1 cellular context compared by ENCODE assay signal in genomic region chr17:50398672-50399071, GRCh38.
A peak's percentile ranks its signal among the peaks of the same experiment; 100 is the strongest.
TF ChIP-seq lines count a peak whose summit lies in the region.

No MANE protein-coding gene starts in this region.

TF ChIP-seq in HEK293, 187 proteins besides CTCF, POLR2A, EP300 and RAD21:
- TF ChIP-seq ZNF121 (tag by site-specific recombination; IDR thresholded peaks at IDR 0.05) = peak; percentile 63; the same call in 1 of the 2 replicates
TF ChIP-seq in HEK293: peak in this region for 1; not testable (repeated sequence) for 186.
